Comparison of ENCODE assay signal across 8 cellular contexts in genomic region chr14:50116221-50116956, GRCh38. TPM values are rescaled to one million over a fixed set of nuclear protein-coding genes. Genes with fewer than 3 reads are reported as not detected.
DNase-seq lines count a peak whose midpoint lies in the region; ATAC-seq and TF ChIP-seq lines count a peak whose summit lies in the region.

TSS of gene VCPKMT (minus strand) at chr14:50116572. CDS start at chr14:50116552, 20 bp downstream.

- H3K79me2 ChIP-seq in DND-41 (ENCODE audit: insufficient read depth, low read length) = peaks cover 34% of the 10 kb centered on the region

- H3K36me3 ChIP-seq in DND-41 (ENCODE audit: insufficient read depth, low read length) (peaks cover 38% of the 10 kb centered on the region), KOPT-K1 (ENCODE audit: insufficient read depth, low read length) (peaks cover 45% of the 10 kb centered on the region), Peyer's patch (peaks cover 0 to 39% (median 0%) of the 10 kb centered on the region in 3 donors), esophagus squamous epithelium (peaks cover 0 to 64% (median 12%) of the 10 kb centered on the region in 3 donors), muscle layer of duodenum (ENCODE audit: control insufficient read depth in 1 of 2, insufficient read depth in 2 of 2, low read length in 2 of 2) (peaks cover 16 to 19% of the 10 kb centered on the region in 2 donors)

- peak within 1 kb of the TSS; percentile 78 for H3K9ac ChIP-seq in DND-41 (ENCODE audit: low read depth, low read length)

- peak; percentile 67 to 80 for TF ChIP-seq POLR2A in Peyer's patch (IDR thresholded peaks at IDR 0.05)
- peak in 3 of 4 donors; percentile 72 to 94 (median 89) for TF ChIP-seq POLR2A in esophagus squamous epithelium (IDR thresholded peaks at IDR 0.05)

- H3K4me3 ChIP-seq in DND-41 (ENCODE audit: low read depth in 1 of 2, low read length in 2 of 2) (peak within 1 kb of the TSS; percentile 94 to 99), Peyer's patch (peak within 1 kb of the TSS; percentile 64 to 92 (median 73)), esophagus squamous epithelium (peak within 1 kb of the TSS; percentile 68 to 96 (median 85)), muscle layer of duodenum (ENCODE audit: low read depth in 1 of 2, low read length in 2 of 2) (peak within 1 kb of the TSS; percentile 73 to 83)

- WGBS in esophagus squamous epithelium, 2 donors = 0 to 2% methylated on average over 2 to 19 of the region's 61 CpGs

- peak; percentile 96 for DNase-seq in DND-41
- DNase-seq in Peyer's patch = peak; percentile 95 to 98 (median 97)
- DNase-seq in activated T-cell treated with anti-CD3 and anti-CD28 coated beads, Interleukin-2, amount 50 U/mL, for 48 hours = peak; percentile 98
- peak; percentile 62 for DNase-seq in esophagus squamous epithelium (lab: John Stamatoyannopoulos, UW)
- peak; percentile 91 for DNase-seq in stimulated activated CD8-positive, alpha-beta memory T cell treated with anti-CD3 and anti-CD28 coated beads, Interleukin-7, amount 100 ng/mL, for 24 hours (ENCODE audit: low read depth)

- 0 out of 2 replicates have a peak, but pooled peaks cover 5% of the 10 kb centered on the region for H4K20me1 ChIP-seq in DND-41 (ENCODE audit: insufficient read depth, low read length)

- H3K9me3 ChIP-seq in DND-41 (ENCODE audit: insufficient read depth, low read length, severe bottlenecking) (no peaks in the 10 kb centered on the region), KOPT-K1 (ENCODE audit: insufficient read depth, low read length, poor library complexity, severe bottlenecking) (no peaks in the 10 kb centered on the region), Peyer's patch (no peaks in the 10 kb centered on the region), esophagus squamous epithelium (no peaks in the 10 kb centered on the region), muscle layer of duodenum (ENCODE audit: control insufficient read depth in 1 of 2, low read length in 2 of 2) (no peaks in the 10 kb centered on the region)

- peak; percentile 98 for ATAC-seq in DND-41 (ENCODE audit: insufficient read depth, low read depth)
- ATAC-seq in GM21825 (IDR thresholded peaks at IDR 0.05; ENCODE audit: unreplicated experiment) = peak; percentile 96

- TF ChIP-seq CTCF in DND-41 (IDR thresholded peaks at IDR 0.05; ENCODE audit: borderline replicate concordance, extremely low read depth, low read length, poor library complexity, severe bottlenecking) (no peak), Peyer's patch (IDR thresholded peaks at IDR 0.05) (no peak), esophagus squamous epithelium (IDR thresholded peaks at IDR 0.05) (peak in 2 of 6 experiments; percentile 17 to 47)

- peak within 1 kb of the TSS; percentile 97 for H2AFZ ChIP-seq in DND-41 (ENCODE audit: low read depth, low read length)

- peak within 1 kb of the TSS; percentile 90 for H3K4me2 ChIP-seq in DND-41 (ENCODE audit: insufficient read depth, low read length)

- intact Hi-C loops in esophagus squamous epithelium (cut with DNase I) = no loop called here

- H3K4me1 ChIP-seq in DND-41 (ENCODE audit: insufficient read depth, low read length) (peaks cover 26% of the 10 kb centered on the region), Peyer's patch (peaks cover 0 to 14% (median 2%) of the 10 kb centered on the region in 4 donors), esophagus squamous epithelium (peaks cover 6 to 31% (median 7%) of the 10 kb centered on the region in 3 donors), muscle layer of duodenum (ENCODE audit: control insufficient read depth in 1 of 2, insufficient read depth in 2 of 2, low read length in 2 of 2) (peaks cover 5 to 16% of the 10 kb centered on the region in 2 donors)

- H3K27ac ChIP-seq in DND-41 (ENCODE audit: low read length) (peak within 1 kb of the TSS; percentile 92), KOPT-K1 (ENCODE audit: low read depth, low read length, poor library complexity, severe bottlenecking) (peak within 1 kb of the TSS; percentile 76), Peyer's patch (peak within 1 kb of the TSS; percentile 83 to 90 (median 86)), esophagus squamous epithelium (peak within 1 kb of the TSS; percentile 90 to 95 (median 94)), muscle layer of duodenum (ENCODE audit: low read length) (peak within 1 kb of the TSS; percentile 93)

- no peaks in the 10 kb centered on the region for H3K27me3 ChIP-seq in DND-41 (ENCODE audit: insufficient read depth, low read length, poor library complexity)
- no peaks in the 10 kb centered on the region for H3K27me3 ChIP-seq in Peyer's patch
- H3K27me3 ChIP-seq in esophagus squamous epithelium = no peaks in the 10 kb centered on the region
- H3K27me3 ChIP-seq in muscle layer of duodenum (ENCODE audit: low read depth, low read length) = no peaks in the 10 kb centered on the region

RNA-seq across cellular contexts. Expression of gene VCPKMT, which starts in this region (rescaled TPM):
- total RNA-seq in Peyer's patch (1 to 10 TPM; 5.8 to 10.0 (median 7.0) TPM), esophagus squamous epithelium (1 to 10 TPM; 3.9 to 8.6 (median 4.8) TPM)

Comparison
In these comparisons a context has a peak if more than half of its experiments do, and no peak if none do; other contexts are left out.
1. Peak in every context shown above with its lines: DNase-seq, ATAC-seq, H3K4me3 ChIP-seq and H3K27ac ChIP-seq.